In the genomic region with DNA sequence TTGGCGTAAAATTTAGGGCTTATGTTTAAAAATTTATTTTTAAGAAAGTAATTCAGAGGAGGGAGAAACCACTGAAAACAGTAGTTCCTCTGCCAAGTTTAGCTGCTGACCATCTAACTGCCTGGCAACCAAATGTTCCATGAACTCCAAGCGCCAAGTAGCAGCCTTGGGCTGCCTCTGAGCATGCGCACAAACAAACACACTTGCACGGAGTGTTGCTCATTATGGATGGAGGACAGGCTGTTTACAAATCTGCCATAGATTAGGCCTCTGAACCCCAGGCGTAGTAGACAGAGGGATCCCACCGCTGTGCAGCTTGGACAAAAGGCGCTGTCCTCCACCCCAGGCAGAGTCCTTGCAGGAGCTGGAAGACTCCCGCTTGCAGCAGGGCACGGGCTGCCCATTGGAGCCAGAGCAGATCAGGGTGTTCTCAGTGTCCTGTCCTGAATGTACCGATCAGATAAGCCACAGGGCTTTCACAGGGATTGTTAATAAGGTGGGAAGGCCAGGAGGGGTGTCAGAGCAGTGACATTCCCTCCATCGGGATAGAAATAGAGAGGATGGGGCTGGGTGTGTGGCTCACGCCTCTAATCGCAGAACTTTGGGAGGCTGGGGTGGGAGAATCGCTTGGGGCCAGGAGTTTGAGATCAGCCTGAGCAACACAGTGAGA, we compare ENCODE assay signal across 1 cellular context.
TF ChIP-seq lines count a peak whose summit lies in the region.

No MANE protein-coding gene starts in this region.

TF ChIP-seq in GM23338, 12 proteins besides CTCF, POLR2A, EP300 and RAD21 (continued from another document):
- TF ChIP-seq, protein P1, sequence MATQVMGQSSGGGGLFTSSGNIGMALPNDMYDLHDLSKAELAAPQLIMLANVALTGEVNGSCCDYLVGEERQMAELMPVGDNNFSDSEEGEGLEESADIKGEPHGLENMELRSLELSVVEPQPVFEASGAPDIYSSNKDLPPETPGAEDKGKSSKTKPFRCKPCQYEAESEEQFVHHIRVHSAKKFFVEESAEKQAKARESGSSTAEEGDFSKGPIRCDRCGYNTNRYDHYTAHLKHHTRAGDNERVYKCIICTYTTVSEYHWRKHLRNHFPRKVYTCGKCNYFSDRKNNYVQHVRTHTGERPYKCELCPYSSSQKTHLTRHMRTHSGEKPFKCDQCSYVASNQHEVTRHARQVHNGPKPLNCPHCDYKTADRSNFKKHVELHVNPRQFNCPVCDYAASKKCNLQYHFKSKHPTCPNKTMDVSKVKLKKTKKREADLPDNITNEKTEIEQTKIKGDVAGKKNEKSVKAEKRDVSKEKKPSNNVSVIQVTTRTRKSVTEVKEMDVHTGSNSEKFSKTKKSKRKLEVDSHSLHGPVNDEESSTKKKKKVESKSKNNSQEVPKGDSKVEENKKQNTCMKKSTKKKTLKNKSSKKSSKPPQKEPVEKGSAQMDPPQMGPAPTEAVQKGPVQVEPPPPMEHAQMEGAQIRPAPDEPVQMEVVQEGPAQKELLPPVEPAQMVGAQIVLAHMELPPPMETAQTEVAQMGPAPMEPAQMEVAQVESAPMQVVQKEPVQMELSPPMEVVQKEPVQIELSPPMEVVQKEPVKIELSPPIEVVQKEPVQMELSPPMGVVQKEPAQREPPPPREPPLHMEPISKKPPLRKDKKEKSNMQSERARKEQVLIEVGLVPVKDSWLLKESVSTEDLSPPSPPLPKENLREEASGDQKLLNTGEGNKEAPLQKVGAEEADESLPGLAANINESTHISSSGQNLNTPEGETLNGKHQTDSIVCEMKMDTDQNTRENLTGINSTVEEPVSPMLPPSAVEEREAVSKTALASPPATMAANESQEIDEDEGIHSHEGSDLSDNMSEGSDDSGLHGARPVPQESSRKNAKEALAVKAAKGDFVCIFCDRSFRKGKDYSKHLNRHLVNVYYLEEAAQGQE (IDR thresholded peaks at IDR 0.05; ENCODE audit: unreplicated experiment) = no peak
- TF ChIP-seq, protein P2, sequence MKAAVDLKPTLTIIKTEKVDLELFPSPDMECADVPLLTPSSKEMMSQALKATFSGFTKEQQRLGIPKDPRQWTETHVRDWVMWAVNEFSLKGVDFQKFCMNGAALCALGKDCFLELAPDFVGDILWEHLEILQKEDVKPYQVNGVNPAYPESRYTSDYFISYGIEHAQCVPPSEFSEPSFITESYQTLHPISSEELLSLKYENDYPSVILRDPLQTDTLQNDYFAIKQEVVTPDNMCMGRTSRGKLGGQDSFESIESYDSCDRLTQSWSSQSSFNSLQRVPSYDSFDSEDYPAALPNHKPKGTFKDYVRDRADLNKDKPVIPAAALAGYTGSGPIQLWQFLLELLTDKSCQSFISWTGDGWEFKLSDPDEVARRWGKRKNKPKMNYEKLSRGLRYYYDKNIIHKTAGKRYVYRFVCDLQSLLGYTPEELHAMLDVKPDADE (IDR thresholded peaks at IDR 0.05) = no peak
- TF ChIP-seq, protein P3, sequence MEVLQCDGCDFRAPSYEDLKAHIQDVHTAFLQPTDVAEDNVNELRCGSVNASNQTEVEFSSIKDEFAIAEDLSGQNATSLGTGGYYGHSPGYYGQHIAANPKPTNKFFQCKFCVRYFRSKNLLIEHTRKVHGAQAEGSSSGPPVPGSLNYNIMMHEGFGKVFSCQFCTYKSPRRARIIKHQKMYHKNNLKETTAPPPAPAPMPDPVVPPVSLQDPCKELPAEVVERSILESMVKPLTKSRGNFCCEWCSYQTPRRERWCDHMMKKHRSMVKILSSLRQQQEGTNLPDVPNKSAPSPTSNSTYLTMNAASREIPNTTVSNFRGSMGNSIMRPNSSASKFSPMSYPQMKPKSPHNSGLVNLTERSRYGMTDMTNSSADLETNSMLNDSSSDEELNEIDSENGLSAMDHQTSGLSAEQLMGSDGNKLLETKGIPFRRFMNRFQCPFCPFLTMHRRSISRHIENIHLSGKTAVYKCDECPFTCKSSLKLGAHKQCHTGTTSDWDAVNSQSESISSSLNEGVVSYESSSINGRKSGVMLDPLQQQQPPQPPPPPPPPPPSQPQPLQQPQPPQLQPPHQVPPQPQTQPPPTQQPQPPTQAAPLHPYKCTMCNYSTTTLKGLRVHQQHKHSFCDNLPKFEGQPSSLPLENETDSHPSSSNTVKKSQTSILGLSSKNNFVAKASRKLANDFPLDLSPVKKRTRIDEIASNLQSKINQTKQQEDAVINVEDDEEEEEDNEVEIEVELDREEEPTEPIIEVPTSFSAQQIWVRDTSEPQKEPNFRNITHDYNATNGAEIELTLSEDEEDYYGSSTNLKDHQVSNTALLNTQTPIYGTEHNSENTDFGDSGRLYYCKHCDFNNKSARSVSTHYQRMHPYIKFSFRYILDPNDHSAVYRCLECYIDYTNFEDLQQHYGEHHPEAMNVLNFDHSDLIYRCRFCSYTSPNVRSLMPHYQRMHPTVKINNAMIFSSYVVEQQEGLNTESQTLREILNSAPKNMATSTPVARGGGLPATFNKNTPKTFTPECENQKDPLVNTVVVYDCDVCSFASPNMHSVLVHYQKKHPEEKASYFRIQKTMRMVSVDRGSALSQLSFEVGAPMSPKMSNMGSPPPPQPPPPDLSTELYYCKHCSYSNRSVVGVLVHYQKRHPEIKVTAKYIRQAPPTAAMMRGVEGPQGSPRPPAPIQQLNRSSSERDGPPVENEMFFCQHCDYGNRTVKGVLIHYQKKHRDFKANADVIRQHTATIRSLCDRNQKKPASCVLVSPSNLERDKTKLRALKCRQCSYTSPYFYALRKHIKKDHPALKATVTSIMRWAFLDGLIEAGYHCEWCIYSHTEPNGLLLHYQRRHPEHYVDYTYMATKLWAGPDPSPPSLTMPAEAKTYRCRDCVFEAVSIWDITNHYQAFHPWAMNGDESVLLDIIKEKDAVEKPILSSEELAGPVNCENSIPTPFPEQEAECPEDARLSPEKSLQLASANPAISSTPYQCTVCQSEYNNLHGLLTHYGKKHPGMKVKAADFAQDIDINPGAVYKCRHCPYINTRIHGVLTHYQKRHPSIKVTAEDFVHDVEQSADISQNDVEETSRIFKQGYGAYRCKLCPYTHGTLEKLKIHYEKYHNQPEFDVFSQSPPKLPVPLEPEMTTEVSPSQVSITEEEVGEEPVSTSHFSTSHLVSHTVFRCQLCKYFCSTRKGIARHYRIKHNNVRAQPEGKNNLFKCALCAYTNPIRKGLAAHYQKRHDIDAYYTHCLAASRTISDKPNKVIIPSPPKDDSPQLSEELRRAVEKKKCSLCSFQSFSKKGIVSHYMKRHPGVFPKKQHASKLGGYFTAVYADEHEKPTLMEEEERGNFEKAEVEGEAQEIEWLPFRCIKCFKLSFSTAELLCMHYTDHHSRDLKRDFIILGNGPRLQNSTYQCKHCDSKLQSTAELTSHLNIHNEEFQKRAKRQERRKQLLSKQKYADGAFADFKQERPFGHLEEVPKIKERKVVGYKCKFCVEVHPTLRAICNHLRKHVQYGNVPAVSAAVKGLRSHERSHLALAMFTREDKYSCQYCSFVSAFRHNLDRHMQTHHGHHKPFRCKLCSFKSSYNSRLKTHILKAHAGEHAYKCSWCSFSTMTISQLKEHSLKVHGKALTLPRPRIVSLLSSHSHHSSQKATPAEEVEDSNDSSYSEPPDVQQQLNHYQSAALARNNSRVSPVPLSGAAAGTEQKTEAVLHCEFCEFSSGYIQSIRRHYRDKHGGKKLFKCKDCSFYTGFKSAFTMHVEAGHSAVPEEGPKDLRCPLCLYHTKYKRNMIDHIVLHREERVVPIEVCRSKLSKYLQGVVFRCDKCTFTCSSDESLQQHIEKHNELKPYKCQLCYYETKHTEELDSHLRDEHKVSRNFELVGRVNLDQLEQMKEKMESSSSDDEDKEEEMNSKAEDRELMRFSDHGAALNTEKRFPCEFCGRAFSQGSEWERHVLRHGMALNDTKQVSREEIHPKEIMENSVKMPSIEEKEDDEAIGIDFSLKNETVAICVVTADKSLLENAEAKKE (CRISPR knock-in tag; IDR thresholded peaks at IDR 0.05) = no peak
- TF ChIP-seq POLR2AphosphoS5 (IDR thresholded peaks at IDR 0.05; ENCODE audit: low read depth) (no peak), EZH2 (IDR thresholded peaks at IDR 0.05; ENCODE audit: low read depth, unreplicated experiment) (no peak)
